9 cellular contexts compared by ENCODE assay signal in genomic region chr16:29808219-29808900, GRCh38. TPM values are rescaled to one million over a fixed set of nuclear protein-coding genes. Genes with fewer than 3 reads are reported as not detected.
A peak's percentile ranks its signal among the peaks of the same experiment; 100 is the strongest.
DNase-seq lines count a peak whose midpoint lies in the region; ATAC-seq, FAIRE-seq and TF ChIP-seq lines count a peak whose summit lies in the region.
"Had no signal": no experiment of that assay in that cellular context is flagged by ENCODE, and none has a peak within 500 bp of the region (broad histone marks: within the 10 kb centered on the region; RNA-seq: fewer than 3 reads in every experiment).

No MANE protein-coding gene starts in this region.

- no peaks in the 10 kb centered on the region for H3K27me3 ChIP-seq in GM23248 (replicated peaks; ENCODE audit: insufficient read depth)

- H2AFZ ChIP-seq in GM23248: no peak overlapping the region

- peak overlapping the region; percentile 86 for H3K9ac ChIP-seq in GM23248

- peak overlapping the region; percentile 92 for H3K27ac Mint-ChIP-seq in T-helper 1 cell treated with Interleukin-12 subunit alpha and Interleukin-12 subunit beta and Interleukin-4 antibody, amounts not matched to agents 30 μg/mL and 1 μg/mL, for 36 hours
- peak overlapping the region; percentile 46 for H3K27ac Mint-ChIP-seq in progenitor cell of endocrine pancreas

- peak overlapping the region; percentile 84 for H3K4me2 ChIP-seq in GM23248 (ENCODE audit: unreplicated experiment)

- H3K4me3 ChIP-seq in GM23248: peak overlapping the region; percentile 80
- peak overlapping the region; percentile 60 for H3K4me3 ChIP-seq in epithelial cell of esophagus (ENCODE audit: low read length)

- peaks cover 50% of the 10 kb centered on the region for H3K4me1 Mint-ChIP-seq in T-helper 1 cell treated with Interleukin-12 subunit alpha and Interleukin-12 subunit beta and Interleukin-4 antibody, amounts not matched to agents 30 μg/mL and 1 μg/mL, for 36 hours (ENCODE audit: low read depth)
- peaks cover 30% of the 10 kb centered on the region for H3K4me1 Mint-ChIP-seq in progenitor cell of endocrine pancreas (ENCODE audit: low read depth)

- DNase-seq in GM23248 (no peak), epithelial cell of esophagus (ENCODE audit: low read depth) (no peak), progenitor cell of endocrine pancreas (ENCODE audit: low spot score, unreplicated experiment) (no peak), SIG-M5 treated with dmso at 0.1 percent for 504 hours (lab: John Stamatoyannopoulos, UW; ENCODE audit: unreplicated experiment) (no peak), frontal cortex (ENCODE audit: low spot score in 2 of 2) (no peak), T-helper 9 cell (no peak)

- peak overlapping the region; percentile 68 for H3K27ac ChIP-seq in GM23248

- no peak for FAIRE-seq in frontal cortex (lab: Jason Lieb, UNC)
- FAIRE-seq: TTC549 had no signal

- peaks cover 11% of the 10 kb centered on the region for H3K27me3 Mint-ChIP-seq in T-helper 1 cell treated with Interleukin-12 subunit alpha and Interleukin-12 subunit beta and Interleukin-4 antibody, amounts not matched to agents 30 μg/mL and 1 μg/mL, for 36 hours (ENCODE audit: low read depth)
- H3K27me3 Mint-ChIP-seq in progenitor cell of endocrine pancreas: peaks cover 4% of the 10 kb centered on the region

- no peaks in the 10 kb centered on the region for H3K9me3 ChIP-seq in GM23248 (ENCODE audit: low read depth)

- no peak for ATAC-seq in HG02642 (IDR thresholded peaks at IDR 0.05; ENCODE audit: poor library complexity, unreplicated experiment)

- no peaks in the 10 kb centered on the region for H3K9me3 Mint-ChIP-seq in T-helper 1 cell treated with Interleukin-12 subunit alpha and Interleukin-12 subunit beta and Interleukin-4 antibody, amounts not matched to agents 30 μg/mL and 1 μg/mL, for 36 hours
- no peaks in the 10 kb centered on the region for H3K9me3 Mint-ChIP-seq in progenitor cell of endocrine pancreas (ENCODE audit: low read depth)

- TF ChIP-seq CTCF in epithelial cell of esophagus (IDR thresholded peaks at IDR 0.05; ENCODE audit: insufficient read depth, low read depth, low read length, missing control alignments): no peak
- no peak for TF ChIP-seq CTCF in progenitor cell of endocrine pancreas (IDR thresholded peaks at IDR 0.05; ENCODE audit: unreplicated experiment)

- peaks cover 22% of the 10 kb centered on the region for H3K79me2 ChIP-seq in GM23248 (ENCODE audit: insufficient read depth)

- H4K20me1 ChIP-seq in GM23248 (ENCODE audit: insufficient read depth): no peaks in the 10 kb centered on the region

- peaks cover 27% of the 10 kb centered on the region for H3K4me1 ChIP-seq in GM23248 (ENCODE audit: insufficient read depth)

- H3K9me2 ChIP-seq in GM23248 (ENCODE audit: insufficient read depth): no peaks in the 10 kb centered on the region

- peak overlapping the region; percentile 92 for H3K4me3 Mint-ChIP-seq in T-helper 1 cell treated with Interleukin-12 subunit alpha and Interleukin-12 subunit beta and Interleukin-4 antibody, amounts not matched to agents 30 μg/mL and 1 μg/mL, for 36 hours
- peak overlapping the region; percentile 76 for H3K4me3 Mint-ChIP-seq in progenitor cell of endocrine pancreas (ENCODE audit: low read depth)

- no peaks in the 10 kb centered on the region for H3K36me3 ChIP-seq in GM23248 (ENCODE audit: low read depth)

- H3F3A ChIP-seq in GM23248 (ENCODE audit: insufficient read depth): peaks cover 32% of the 10 kb centered on the region

- H3K36me3 Mint-ChIP-seq in T-helper 1 cell treated with Interleukin-12 subunit alpha and Interleukin-12 subunit beta and Interleukin-4 antibody, amounts not matched to agents 30 μg/mL and 1 μg/mL, for 36 hours (ENCODE audit: low read depth): peaks cover 31% of the 10 kb centered on the region
- peaks cover 8% of the 10 kb centered on the region for H3K36me3 Mint-ChIP-seq in progenitor cell of endocrine pancreas (ENCODE audit: insufficient read depth)

- in situ Hi-C loops in GM23248 (cut with MboI): no loop called here

- WGBS in GM23248 (ENCODE audit: low coverage in 1 of 2, low lambda C conversion rate in 2 of 2, missing lambda C conversion rate in 2 of 2), 2 experiments: 27 to 35% methylated on average over 23 to 25 of the region's 25 CpGs

RNA-seq across cellular contexts. Expression of gene MAZ, which starts 2.0 kb away (rescaled TPM):
- total RNA-seq in GM23248 (2014; rRNA removed; shearing (Covaris generic)): 169 and 215 TPM in 2 replicates
- polyA plus RNA-seq in GM23248 (2016; fragmentation: Nextera tagmentation; extraction: Ambion mirVana): 74.5 and 76.8 TPM in 2 replicates
- total RNA-seq in progenitor cell of endocrine pancreas (345 and 347 TPM in 2 replicates), frontal cortex (373 TPM)

RNA-seq across cellular contexts. Expression of gene PRRT2, which starts 3.6 kb away (rescaled TPM):
- total RNA-seq in GM23248 (2014; rRNA removed; shearing (Covaris generic)): 0.43 and 4.0 TPM in 2 replicates
- 1.3 and 2.1 TPM in 2 replicates for polyA plus RNA-seq in GM23248 (2016; fragmentation: Nextera tagmentation; extraction: Ambion mirVana)
- total RNA-seq in progenitor cell of endocrine pancreas (1.4 and 2.4 TPM in 2 replicates), frontal cortex (15.9 TPM)

RNA-seq across cellular contexts. Expression of gene PAGR1, which starts 7.6 kb away (rescaled TPM):
- total RNA-seq in GM23248 (2014; rRNA removed; shearing (Covaris generic)): 23.6 and 30.6 TPM in 2 replicates
- polyA plus RNA-seq in GM23248 (2016; fragmentation: Nextera tagmentation; extraction: Ambion mirVana): 17.5 and 19.3 TPM in 2 replicates
- 26.4 and 29.9 TPM in 2 replicates for total RNA-seq in progenitor cell of endocrine pancreas
- 11.8 TPM for total RNA-seq in frontal cortex

RNA-seq across cellular contexts. Expression of gene MVP, which starts 11.9 kb away (rescaled TPM):
- 272 and 296 TPM in 2 replicates for total RNA-seq in GM23248 (2014; rRNA removed; shearing (Covaris generic))
- polyA plus RNA-seq in GM23248 (2016; fragmentation: Nextera tagmentation; extraction: Ambion mirVana): 230 and 235 TPM in 2 replicates
- 6.5 and 9.0 TPM in 2 replicates for total RNA-seq in progenitor cell of endocrine pancreas
- 4.5 TPM for total RNA-seq in frontal cortex

RNA-seq across cellular contexts. Expression of gene KIF22, which starts 17.8 kb away (rescaled TPM):
- total RNA-seq in GM23248 (2014; rRNA removed; shearing (Covaris generic)): 28.7 and 30.4 TPM in 2 replicates
- 39.5 and 41.8 TPM in 2 replicates for polyA plus RNA-seq in GM23248 (2016; fragmentation: Nextera tagmentation; extraction: Ambion mirVana)
- total RNA-seq in progenitor cell of endocrine pancreas (78.4 and 79.8 TPM in 2 replicates), frontal cortex (37.1 TPM)
